In the genomic region with DNA sequence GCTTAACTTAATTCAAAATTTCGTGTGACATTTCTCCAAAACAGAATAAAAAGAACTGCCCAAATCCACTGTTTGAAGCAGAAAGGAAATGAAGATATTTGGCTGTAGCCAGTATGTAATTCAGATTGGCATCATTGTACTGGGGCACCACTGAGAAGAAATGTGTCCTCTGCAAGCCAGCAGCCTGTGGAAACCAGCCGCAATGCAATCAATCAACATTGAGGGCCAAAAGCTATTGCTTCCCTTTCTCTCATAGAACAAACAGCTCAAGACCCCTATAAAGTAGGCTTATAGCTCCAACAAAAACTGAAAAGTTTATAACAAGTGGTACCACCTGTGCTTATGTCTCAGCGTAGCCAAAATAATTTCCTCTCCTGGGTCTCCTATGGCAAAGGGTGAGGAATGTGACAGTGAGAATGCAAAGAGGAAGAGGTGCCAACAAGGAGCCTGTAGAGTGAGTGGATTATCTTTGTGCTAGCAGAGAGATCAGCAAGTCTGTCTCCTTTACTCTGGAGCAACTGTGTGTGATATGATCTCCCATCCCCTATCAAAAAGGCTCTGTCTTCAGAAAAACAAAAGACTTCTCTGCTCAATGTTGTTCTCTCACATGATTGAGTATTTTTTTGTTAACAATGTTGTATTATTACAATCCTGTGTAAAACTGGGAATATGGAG, we compare ENCODE assay signal across 19 cellular contexts.
DNase-seq lines count a peak whose midpoint lies in the region; ATAC-seq and TF ChIP-seq lines count a peak whose summit lies in the region.
"Had no signal": no experiment of that assay in that cellular context is flagged by ENCODE, and none has a peak within 500 bp of the region (broad histone marks: within the 10 kb centered on the region; RNA-seq: fewer than 3 reads in every experiment).

No MANE protein-coding gene starts in this region.

- H3K9me3 ChIP-seq in suprapubic skin (no peaks in the 10 kb centered on the region), mucosa of descending colon (no peaks in the 10 kb centered on the region), right lobe of liver (no peaks in the 10 kb centered on the region)

- intact Hi-C loops in mucosa of descending colon (cut with DNase I, micrococcal nuclease) = no loop called here
- intact Hi-C loops in right lobe of liver (cut with DNase I) = no loop called here

- TF ChIP-seq POLR2A in suprapubic skin (IDR thresholded peaks at IDR 0.05) (no peak), right lobe of liver (IDR thresholded peaks at IDR 0.05) (no peak)

- H3K4me1 ChIP-seq in suprapubic skin = no peaks in the 10 kb centered on the region
- peaks cover 4% of the 10 kb centered on the region for H3K4me1 ChIP-seq in mucosa of descending colon (ENCODE audit: low read depth)
- peaks cover 0 to 6% (median 0%) of the 10 kb centered on the region in 4 donors for H3K4me1 ChIP-seq in right lobe of liver

- H3K27me3 ChIP-seq in suprapubic skin = no peaks in the 10 kb centered on the region
- H3K27me3 ChIP-seq in right lobe of liver = no peaks in the 10 kb centered on the region

- H3K4me3 ChIP-seq in suprapubic skin = no peak overlapping the region
- no peak overlapping the region for H3K4me3 ChIP-seq in mucosa of descending colon
- H3K4me3 ChIP-seq in right lobe of liver = no peak overlapping the region
- H3K4me3 ChIP-seq: GM12878 had no signal

- no peak for TF ChIP-seq CTCF in suprapubic skin (IDR thresholded peaks at IDR 0.05)
- no peak for TF ChIP-seq CTCF in mucosa of descending colon (IDR thresholded peaks at IDR 0.05)
- no peak for TF ChIP-seq CTCF in right lobe of liver (IDR thresholded peaks at IDR 0.05)

- DNase-seq in NCI-H82 (lab: John Stamatoyannopoulos, UW) (peak; percentile 17), NCI-H82 treated with DMSO at 0.1 percent for 48 hours (lab: John Stamatoyannopoulos, UW; ENCODE audit: unreplicated experiment) (no peak), midbrain (lab: John Stamatoyannopoulos, UW) (peak; percentile 59), suprapubic skin (ENCODE audit: low spot score in 2 of 2) (no peak), mucosa of descending colon (no peak), right lobe of liver (no peak)
- DNase-seq: CD8-positive, alpha-beta T cell; GDM1; GOT3; MV-4-11; NCI-H1417; NCI-H187 treated with DMSO at 0.1 percent for 48 hours; NCI-H345; NCI-H526; PC-3 had no signal

- TF ChIP-seq EP300 in suprapubic skin (IDR thresholded peaks at IDR 0.05) = no peak

- 81% methylated on average over 3 of the region's 3 CpGs for WGBS in suprapubic skin
- 66% methylated on average over 3 of the region's 3 CpGs for WGBS in right lobe of liver (ENCODE audit: insufficient coverage, low coverage, low lambda C conversion rate, missing lambda C conversion rate)

- H3K36me3 ChIP-seq in suprapubic skin (no peaks in the 10 kb centered on the region), mucosa of descending colon (ENCODE audit: low read depth) (no peaks in the 10 kb centered on the region), right lobe of liver (no peaks in the 10 kb centered on the region)

- H3K27ac ChIP-seq in cingulate gyrus (ENCODE audit: low read depth, low read length) (peak overlapping the region; percentile 94), temporal lobe (ENCODE audit: low read depth, low read length) (peak overlapping the region; percentile 88), suprapubic skin (no peak overlapping the region), right lobe of liver (no peak overlapping the region)
- H3K27ac ChIP-seq: 22Rv1 had no signal

- no peak for ATAC-seq in mucosa of descending colon
- no peak for ATAC-seq in right lobe of liver
- ATAC-seq: CD8-positive, alpha-beta T cell; GM12878; PC-3 had no signal

Comparison
In these comparisons a context has a peak if more than half of its experiments do, and no peak if none do; other contexts are left out.
1. DNase-seq: peak in NCI-H82 (single experiment) and midbrain (single experiment); none in NCI-H82 treated with DMSO at 0.1 percent for 48 hours (single experiment), suprapubic skin (0 of 2), mucosa of descending colon (0 of 3) and right lobe of liver (0 of 3).
2. H3K27ac ChIP-seq: peak in cingulate gyrus (single experiment) and temporal lobe (single experiment); none in suprapubic skin (single experiment) and right lobe of liver (0 of 3).